1 cellular context compared by ENCODE assay signal in genomic region chr9:86809968-86810367, GRCh38.
TF ChIP-seq lines count a peak whose summit lies in the region.

No MANE protein-coding gene starts in this region.

TF ChIP-seq in IMR-90, 13 proteins besides CTCF, POLR2A, EP300 and RAD21 (continued from another document):
- TF ChIP-seq CHD1 (IDR thresholded peaks at IDR 0.05; ENCODE audit: low read depth, low read length) = no peak
- no peak for TF ChIP-seq RFX5 (IDR thresholded peaks at IDR 0.05; ENCODE audit: low read depth, low read length)
- no peak for TF ChIP-seq MAZ (IDR thresholded peaks at IDR 0.05; ENCODE audit: borderline replicate concordance, low read depth, low read length)
- TF ChIP-seq CEBPB (IDR thresholded peaks at IDR 0.05; ENCODE audit: low read depth, low read length) = no peak
